In the genomic region with DNA sequence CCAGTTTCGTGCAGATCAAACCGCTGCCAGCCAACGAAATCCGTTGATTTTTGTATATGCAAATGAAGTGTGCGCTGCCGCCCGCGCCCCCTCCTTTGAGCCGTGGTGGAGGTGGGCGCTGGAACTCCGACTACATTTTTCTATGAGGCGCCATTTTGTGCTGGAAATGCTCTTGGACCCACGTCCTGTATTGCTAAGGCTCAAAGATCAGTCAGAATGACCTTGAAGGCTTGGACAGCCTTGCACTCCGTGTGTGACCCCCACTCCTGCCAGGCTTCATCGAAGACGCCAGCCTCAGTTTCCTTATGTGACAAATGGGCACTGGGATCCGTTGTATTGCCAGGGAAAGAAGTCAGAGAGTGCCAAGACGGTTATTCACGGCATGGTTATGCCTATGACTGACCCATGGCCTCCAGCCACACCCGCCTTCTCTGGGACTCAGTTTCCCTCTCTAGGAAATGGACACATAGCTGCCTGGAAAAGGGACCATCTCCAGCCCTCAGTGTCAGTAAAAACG, we compare ENCODE assay signal across 8 cellular contexts. TPM values are rescaled to one million over a fixed set of nuclear protein-coding genes. Genes with fewer than 3 reads are reported as not detected.
DNase-seq lines count a peak whose midpoint lies in the region; ATAC-seq and TF ChIP-seq lines count a peak whose summit lies in the region.

No MANE protein-coding gene starts in this region.

- H3F3A ChIP-seq in neural cell (ENCODE audit: insufficient read depth, low read length, poor library complexity, severe bottlenecking): peaks cover 4% of the 10 kb centered on the region

- peaks cover 11% of the 10 kb centered on the region for H3K36me3 Mint-ChIP-seq in CD4-positive, CD25-positive, alpha-beta regulatory T cell
- peaks cover 43% of the 10 kb centered on the region for H3K36me3 Mint-ChIP-seq in dendritic cell treated with granulocyte-macrophage colony-stimulating factor and Interleukin-4, amounts not matched to agents 40 ng/mL and 50 ng/mL, for 4 days (ENCODE audit: low read depth)

- no peak for TF ChIP-seq CTCF in NB4 (IDR thresholded peaks at IDR 0.05; ENCODE audit: low read depth, low read length)
- no peak for TF ChIP-seq CTCF in neural cell (IDR thresholded peaks at IDR 0.05; ENCODE audit: poor library complexity, severe bottlenecking)
- no peak for TF ChIP-seq CTCF in GM10248 (IDR thresholded peaks at IDR 0.05; ENCODE audit: control extremely low read depth, extremely low read depth, low read depth, missing control alignments)

- H3K36me3 ChIP-seq in CD4-positive, CD25-positive, alpha-beta regulatory T cell (ENCODE audit: control insufficient read depth, insufficient read depth, low read length): peaks cover 1% of the 10 kb centered on the region
- no peaks in the 10 kb centered on the region for H3K36me3 ChIP-seq in neural cell (ENCODE audit: insufficient read depth, low read length)

- H3K9me2 ChIP-seq in neural cell (ENCODE audit: insufficient read depth, low read length): no peaks in the 10 kb centered on the region

- peaks cover 0 to 8% (median 5%) of the 10 kb centered on the region in 7 donors for H3K9me3 Mint-ChIP-seq in CD4-positive, CD25-positive, alpha-beta regulatory T cell
- no peaks in the 10 kb centered on the region for H3K9me3 Mint-ChIP-seq in dendritic cell treated with granulocyte-macrophage colony-stimulating factor and Interleukin-4, amounts not matched to agents 40 ng/mL and 50 ng/mL, for 4 days

- POLR2A ChIA-PET in GM10248 (lab: Yijun Ruan, JAX): interaction anchor here (0.5 to 1.8 kb wide), 20 partner anchors 10 to 945 kb away, joined by 3 to 29 read pairs (median 6); a partner anchor contains a TSS

- CTCF ChIA-PET in GM10248 (lab: Yijun Ruan, JAX): interaction anchor here (0.7 to 2.1 kb wide), 7 partner anchors 9 to 269 kb away, joined by 3 to 7 read pairs (median 3); a partner anchor contains a TSS

- peak overlapping the region; percentile 90 to 97 (median 94) for H3K4me3 Mint-ChIP-seq in CD4-positive, CD25-positive, alpha-beta regulatory T cell
- H3K4me3 Mint-ChIP-seq in dendritic cell treated with granulocyte-macrophage colony-stimulating factor and Interleukin-4, amounts not matched to agents 40 ng/mL and 50 ng/mL, for 4 days: peak overlapping the region; percentile 83

- H3K79me2 ChIP-seq in neural cell (replicated peaks; ENCODE audit: insufficient read depth, low read length): peaks cover 21% of the 10 kb centered on the region

- peak overlapping the region; percentile 85 for H2AFZ ChIP-seq in neural cell (ENCODE audit: low read depth, low read length)

- no peak for ATAC-seq in CD4-positive, CD25-positive, alpha-beta regulatory T cell (ENCODE audit: low read depth in 2 of 2)
- no peak for ATAC-seq in GM18517 (IDR thresholded peaks at IDR 0.05; ENCODE audit: unreplicated experiment)

- peak overlapping the region; percentile 100 for H3K27ac ChIP-seq in CD4-positive, CD25-positive, alpha-beta regulatory T cell (ENCODE audit: insufficient read depth, low read length, poor library complexity, severe bottlenecking)
- peak overlapping the region; percentile 99 for H3K27ac ChIP-seq in neural cell (ENCODE audit: low read length)

- H3K27me3 Mint-ChIP-seq in CD4-positive, CD25-positive, alpha-beta regulatory T cell: peaks cover 9% of the 10 kb centered on the region
- peaks cover 1% of the 10 kb centered on the region for H3K27me3 Mint-ChIP-seq in dendritic cell treated with granulocyte-macrophage colony-stimulating factor and Interleukin-4, amounts not matched to agents 40 ng/mL and 50 ng/mL, for 4 days

- H3K9me3 ChIP-seq in CD4-positive, CD25-positive, alpha-beta regulatory T cell (ENCODE audit: control insufficient read depth in 2 of 2, low read length in 2 of 2): peaks cover 2 to 7% of the 10 kb centered on the region in 2 experiments
- H3K9me3 ChIP-seq in neural cell (ENCODE audit: low read length): no peaks in the 10 kb centered on the region

- peak overlapping the region; percentile 73 for H3K9ac ChIP-seq in neural cell (ENCODE audit: low read length)

- H3K4me3 ChIP-seq in CD4-positive, CD25-positive, alpha-beta regulatory T cell (ENCODE audit: low read depth, low read length): peak overlapping the region; percentile 88
- H3K4me3 ChIP-seq in NB4 (ENCODE audit: low read depth, low read length) (no peak overlapping the region), neural cell (ENCODE audit: low read length) (peak overlapping the region; percentile 90)

- TF ChIP-seq RAD21 in neural cell (conservative IDR thresholded peaks at IDR 0.05): peak; percentile 10

- TF ChIP-seq EP300 in neural cell (conservative IDR thresholded peaks at IDR 0.05; ENCODE audit: poor library complexity, severe bottlenecking): peak; percentile 5

- peak; percentile 20 for TF ChIP-seq POLR2A in NB4 (IDR thresholded peaks at IDR 0.05; ENCODE audit: extremely low read depth, insufficient read length)

- peaks cover 9 to 33% (median 25%) of the 10 kb centered on the region in 4 donors for H3K4me1 Mint-ChIP-seq in CD4-positive, CD25-positive, alpha-beta regulatory T cell
- H3K4me1 Mint-ChIP-seq in dendritic cell treated with granulocyte-macrophage colony-stimulating factor and Interleukin-4, amounts not matched to agents 40 ng/mL and 50 ng/mL, for 4 days (ENCODE audit: low read depth): peaks cover 19% of the 10 kb centered on the region

- H3K27me3 ChIP-seq in CD4-positive, CD25-positive, alpha-beta regulatory T cell (ENCODE audit: control insufficient read depth, insufficient read depth, low read length): no peaks in the 10 kb centered on the region
- H3K27me3 ChIP-seq in neural cell (ENCODE audit: insufficient read depth, low read depth, low read length): no peaks in the 10 kb centered on the region

- DNase-seq in CD4-positive, CD25-positive, alpha-beta regulatory T cell: no peak
- DNase-seq in NB4 (ENCODE audit: low read depth) (no peak), GM10248 (ENCODE audit: extremely low spot score) (no peak), LoVo (ENCODE audit: low spot score) (no peak), DMS79 treated with DMSO at 0.1 percent for 48 hours (lab: John Stamatoyannopoulos, UW) (no peak)

- peak overlapping the region; percentile 99 to 100 (median 99) for H3K27ac Mint-ChIP-seq in CD4-positive, CD25-positive, alpha-beta regulatory T cell
- H3K27ac Mint-ChIP-seq in dendritic cell treated with granulocyte-macrophage colony-stimulating factor and Interleukin-4, amounts not matched to agents 40 ng/mL and 50 ng/mL, for 4 days: peak overlapping the region; percentile 98

- peak overlapping the region; percentile 79 for H3K4me2 ChIP-seq in neural cell (ENCODE audit: low read length)

- H4K20me1 ChIP-seq in neural cell (ENCODE audit: insufficient read depth): no peaks in the 10 kb centered on the region

- H3K4me1 ChIP-seq in CD4-positive, CD25-positive, alpha-beta regulatory T cell (ENCODE audit: control insufficient read depth, insufficient read depth, low read length, poor library complexity, severe bottlenecking): peaks cover 24% of the 10 kb centered on the region

- intact Hi-C loops in dendritic cell treated with granulocyte-macrophage colony-stimulating factor and Interleukin-4, amounts not matched to agents 40 ng/mL and 50 ng/mL, for 4 days (cut with micrococcal nuclease): loop anchor here (2.0 kb wide), 1 partner anchor 24 kb away; a partner anchor contains a TSS

TF ChIP-seq in neural cell, 6 proteins besides CTCF, POLR2A, EP300 and RAD21 (continues in another document):
- TF ChIP-seq POLR2AphosphoS5 (IDR thresholded peaks at IDR 0.05) (peak; percentile 51), MXI1 (conservative IDR thresholded peaks at IDR 0.05; ENCODE audit: poor library complexity, severe bottlenecking) (no peak), TAF1 (IDR thresholded peaks at IDR 0.05; ENCODE audit: low read depth) (peak; percentile 14), SMC3 (conservative IDR thresholded peaks at IDR 0.05; ENCODE audit: poor library complexity) (no peak), EZH2 (IDR thresholded peaks at IDR 0.05; ENCODE audit: borderline replicate concordance, insufficient read depth, low read length, poor library complexity, severe bottlenecking) (no peak)

RNA-seq across cellular contexts. Expression of a gene that starts 0.8 kb away (rescaled TPM):
- total RNA-seq in CD4-positive, CD25-positive, alpha-beta regulatory T cell: 92.9 TPM
- polyA plus RNA-seq in CD4-positive, CD25-positive, alpha-beta regulatory T cell: 10 to 100 TPM; 24.9 to 38.8 (median 33.2) TPM
- polyA plus RNA-seq in neural cell: 119 and 188 TPM in 2 replicates
- polyA minus RNA-seq in neural cell: 78.9 and 83.9 TPM in 2 replicates

RNA-seq across cellular contexts. Expression of a gene that starts 22.6 kb away (rescaled TPM):
- total RNA-seq in CD4-positive, CD25-positive, alpha-beta regulatory T cell: 2,934 TPM
- 100 to 1,000 TPM; 527 to 727 (median 674) TPM for polyA plus RNA-seq in CD4-positive, CD25-positive, alpha-beta regulatory T cell
- polyA plus RNA-seq in neural cell: 135 and 195 TPM in 2 replicates
- 129 and 192 TPM in 2 replicates for polyA minus RNA-seq in neural cell

RNA-seq across cellular contexts. Expression of a gene that starts 24.3 kb away (rescaled TPM):
- 15.9 TPM for total RNA-seq in CD4-positive, CD25-positive, alpha-beta regulatory T cell
- polyA plus RNA-seq in CD4-positive, CD25-positive, alpha-beta regulatory T cell: 1 to 10 TPM in 2 of 4 donors, under 1 TPM in 2; 0.42 to 1.3 (median 0.79) TPM
- polyA plus RNA-seq in neural cell: not detected in 2 replicates
- polyA minus RNA-seq in neural cell: not detected in 2 replicates

RNA-seq across cellular contexts. Expression of a gene that starts 31.8 kb away (rescaled TPM):
- not detected for total RNA-seq in CD4-positive, CD25-positive, alpha-beta regulatory T cell
- not detected for polyA plus RNA-seq in CD4-positive, CD25-positive, alpha-beta regulatory T cell
- polyA plus RNA-seq in neural cell: not detected in 2 replicates
- polyA minus RNA-seq in neural cell: not detected in 2 replicates

RNA-seq across cellular contexts. Expression of a gene that starts 34.7 kb away (rescaled TPM):
- not detected for total RNA-seq in CD4-positive, CD25-positive, alpha-beta regulatory T cell
- polyA plus RNA-seq in CD4-positive, CD25-positive, alpha-beta regulatory T cell: not detected
- 4.5 and 7.1 TPM in 2 replicates for polyA plus RNA-seq in neural cell
- 9.5 and 11.8 TPM in 2 replicates for polyA minus RNA-seq in neural cell
